Comparison of ENCODE assay signal across 32 cellular contexts in genomic region chrX:123206222-123206621, GRCh38.
"Had no signal": no experiment of that assay in that cellular context is flagged by ENCODE, and none has a peak within 500 bp of the region (broad histone marks: within the 10 kb centered on the region; RNA-seq: fewer than 3 reads in every experiment).

No MANE protein-coding gene starts in this region.

- H3K27me3 ChIP-seq: adrenal gland had no signal

- H3K9me3 ChIP-seq: adrenal gland had no signal

- DNase-seq: activated B cell treated with CpG ODN at 0.5 μM for 24 hours; activated CD4-positive, alpha-beta memory T cell treated with anti-CD3 and anti-CD28 coated beads for 36 hours; activated CD4-positive, alpha-beta T cell treated with anti-CD3 and anti-CD28 coated beads for 4 hours; activated CD4-positive, alpha-beta T cell treated with anti-CD3 and anti-CD28 coated beads, Interleukin-2, amount 50 U/mL, for 1 hour; activated CD4-positive, CD25-positive, alpha-beta regulatory T cell treated with anti-CD3 and anti-CD28 coated beads, Interleukin-2, amount 50 U/mL, for 72 hours; activated CD8-positive, alpha-beta memory T cell treated with anti-CD3 and anti-CD28 coated beads, Interleukin-2, amount 50 U/mL, for 4 hours; activated gamma-delta T cell treated with Interleukin-2 at 50 U/mL for 16 hours; activated naive CD4-positive, alpha-beta T cell treated with anti-CD3 and anti-CD28 coated beads for 36 hours; activated T-cell treated with anti-CD3 and anti-CD28 coated beads for 4 hours; activated T-cell treated with anti-CD3 and anti-CD28 coated beads, Interleukin-2, amount 50 U/mL, for 4 hours; adrenal gland; cerebellar nuclear complex; MM.1S; MV-4-11; NCI-H1092; NCI-H1436 treated with DMSO at 0.1 percent for 48 hours; NCI-H187 treated with DMSO at 0.1 percent for 48 hours; NCI-H2081; NCI-H345; NCI-H526; NCI-H748 treated with DMSO at 0.1 percent for 48 hours; SIG-M5; T-helper 1 cell; T-helper 2 cell; T-helper 9 cell had no signal

- H3K27ac ChIP-seq: adrenal gland, KMS-11, RWPE1, VCaP had no signal

- ATAC-seq: activated naive CD4-positive, alpha-beta T cell treated with anti-CD3 and anti-CD28 coated beads, Interleukin-2, amount 50 U/mL, for 72 hours; activated T-cell treated with anti-CD3 and anti-CD28 coated beads, Interleukin-2, amount 50 U/mL, for 4 hours; Panc1; Right ventricle myocardium inferior; SK-N-SH treated with all-trans-retinoic acid at 6 μM for 48 hours had no signal

- H3K9ac ChIP-seq: KMS-11 had no signal

- H3K4me3 ChIP-seq: adrenal gland had no signal

- H3K4me2 ChIP-seq: KMS-11 had no signal

- H3K36me3 ChIP-seq: adrenal gland had no signal
